In genomic region chr2:158619496-158619895, GRCh38 we compare ENCODE assay signal across 14 cellular contexts.
DNase-seq lines count a peak whose midpoint lies in the region; ATAC-seq and TF ChIP-seq lines count a peak whose summit lies in the region.
"Had no signal": no experiment of that assay in that cellular context is flagged by ENCODE, and none has a peak within 500 bp of the region (broad histone marks: within the 10 kb centered on the region; RNA-seq: fewer than 3 reads in every experiment).

No MANE protein-coding gene starts in this region.

- H3F3A ChIP-seq in neural progenitor cell (ENCODE audit: low read depth): no peaks in the 10 kb centered on the region

- H3K27ac Mint-ChIP-seq in chondrocyte (ENCODE audit: unreplicated experiment): peak overlapping the region; percentile 4
- no peak overlapping the region for H3K27ac Mint-ChIP-seq in neural progenitor cell

- peaks cover 5% of the 10 kb centered on the region for H3K36me3 ChIP-seq in neural progenitor cell
- H3K36me3 ChIP-seq: ovary had no signal

- no peak overlapping the region for H3K4me2 ChIP-seq in neural progenitor cell

- H3K27me3 Mint-ChIP-seq in chondrocyte (ENCODE audit: low read depth) (no peaks in the 10 kb centered on the region), neural progenitor cell (ENCODE audit: insufficient read depth, low read depth) (no peaks in the 10 kb centered on the region)

- no peaks in the 10 kb centered on the region for H3K79me2 ChIP-seq in neural progenitor cell (ENCODE audit: low read depth)

- ATAC-seq in GM18502 (IDR thresholded peaks at IDR 0.05; ENCODE audit: poor library complexity, unreplicated experiment) (peak; percentile 61), GM21528 (IDR thresholded peaks at IDR 0.05; ENCODE audit: low FRiP score, unreplicated experiment) (no peak)

- H3K27ac ChIP-seq in neural progenitor cell: peak overlapping the region; percentile 13
- H3K27ac ChIP-seq: ovary had no signal

- no peaks in the 10 kb centered on the region for H3K9me3 Mint-ChIP-seq in chondrocyte (ENCODE audit: low read depth)
- no peaks in the 10 kb centered on the region for H3K9me3 Mint-ChIP-seq in neural progenitor cell

- no peak overlapping the region for H3K4me3 ChIP-seq in neural progenitor cell
- H3K4me3 ChIP-seq: ovary had no signal

- H3K4me1 ChIP-seq in neural progenitor cell: peaks cover 8% of the 10 kb centered on the region

- H3K9ac ChIP-seq in neural progenitor cell: no peak overlapping the region

- DNase-seq in Kasumi-1 (lab: John Stamatoyannopoulos, UW): peak; percentile 27 to 30
- DNase-seq in chondrocyte (ENCODE audit: low spot score): no peak
- DNase-seq in neural progenitor cell (ENCODE audit: low spot score): peak; percentile 7
- DNase-seq in NCI-H2171 treated with DMSO at 0.1 percent for 48 hours (lab: John Stamatoyannopoulos, UW): no peak
- DNase-seq in stimulated activated naive CD4-positive, alpha-beta T cell (lab: John Stamatoyannopoulos, UW): no peak
- no peak for DNase-seq in NOMO-1 treated with dmso at 0.1 percent for 144 hours (lab: John Stamatoyannopoulos, UW; ENCODE audit: unreplicated experiment)
- DNase-seq: activated CD8-positive, alpha-beta memory T cell treated with anti-CD3 and anti-CD28 coated beads, Interleukin-2, amount 50 U/mL, for 48 hours; foreskin melanocyte; H7; NCI-H1048; ovary; Right ventricle myocardium superior had no signal

- no peak for TF ChIP-seq CTCF in chondrocyte (IDR thresholded peaks at IDR 0.05)
- no peak for TF ChIP-seq CTCF in neural progenitor cell (IDR thresholded peaks at IDR 0.05)

- no peaks in the 10 kb centered on the region for H4K20me1 ChIP-seq in neural progenitor cell (ENCODE audit: low read depth)

- H2AFZ ChIP-seq in neural progenitor cell (replicated peaks): no peak overlapping the region

- H3K36me3 Mint-ChIP-seq in chondrocyte (ENCODE audit: low read depth) (peaks cover 14% of the 10 kb centered on the region), neural progenitor cell (peaks cover 24% of the 10 kb centered on the region)

- H3K9me3 ChIP-seq in neural progenitor cell (ENCODE audit: low read depth): no peaks in the 10 kb centered on the region
- H3K9me3 ChIP-seq: ovary had no signal

- H3K4me1 Mint-ChIP-seq in chondrocyte (ENCODE audit: low read depth): peaks cover 10% of the 10 kb centered on the region
- H3K4me1 Mint-ChIP-seq in neural progenitor cell: no peaks in the 10 kb centered on the region

- H3K4me3 Mint-ChIP-seq in chondrocyte (ENCODE audit: unreplicated experiment) (no peak overlapping the region), neural progenitor cell (no peak overlapping the region)

- no peaks in the 10 kb centered on the region for H3K27me3 ChIP-seq in neural progenitor cell
- H3K27me3 ChIP-seq: ovary had no signal

Comparison
In these comparisons a context has a peak if more than half of its experiments do, and no peak if none do; other contexts are left out.
1. DNase-seq: peak in Kasumi-1 (2 of 2) and neural progenitor cell (single experiment); none in chondrocyte (single experiment), NCI-H2171 treated with DMSO at 0.1 percent for 48 hours (single experiment), stimulated activated naive CD4-positive, alpha-beta T cell (0 of 6) and NOMO-1 treated with dmso at 0.1 percent for 144 hours (single experiment).